Comparison of ENCODE assay signal across 28 cellular contexts in genomic region chr2:201810592-201810991, GRCh38. TPM values are rescaled to one million over a fixed set of nuclear protein-coding genes. Genes with fewer than 3 reads are reported as not detected.
"Had no signal": no experiment of that assay in that cellular context is flagged by ENCODE, and none has a peak within 500 bp of the region (broad histone marks: within the 10 kb centered on the region; RNA-seq: fewer than 3 reads in every experiment).

No MANE protein-coding gene starts in this region.

- H3K9me3 ChIP-seq: colonic mucosa, esophagus muscularis mucosa, esophagus squamous epithelium, gastrocnemius medialis, gastroesophageal sphincter, heart left ventricle, heart right ventricle had no signal

- H3K27ac ChIP-seq: colonic mucosa, coronary artery, dorsolateral prefrontal cortex, epithelial cell of prostate, esophagus muscularis mucosa, esophagus squamous epithelium, foreskin keratinocyte, gastrocnemius medialis, gastroesophageal sphincter, heart left ventricle, heart right ventricle had no signal

- H3K4me3 ChIP-seq: colonic mucosa, coronary artery, dorsolateral prefrontal cortex, esophagus muscularis mucosa, esophagus squamous epithelium, gastrocnemius medialis, gastroesophageal sphincter, heart left ventricle, heart right ventricle had no signal

- H3K36me3 ChIP-seq: colonic mucosa, esophagus muscularis mucosa, esophagus squamous epithelium, gastrocnemius medialis, gastroesophageal sphincter, heart left ventricle, heart right ventricle had no signal

- ATAC-seq: effector memory CD8-positive, alpha-beta T cell; esophagus mucosa; foreskin keratinocyte; gastrocnemius medialis; gastroesophageal sphincter; heart left ventricle; heart right ventricle had no signal

- DNase-seq: colonic mucosa; cortex of kidney; dermis blood vessel endothelial cell; dorsolateral prefrontal cortex; effector CD4-positive, alpha-beta T cell; effector CD8-positive, alpha-beta T cell; effector memory CD4-positive, alpha-beta T cell; effector memory CD8-positive, alpha-beta T cell; endodermal cell; erythroblast; esophagus squamous epithelium; foreskin fibroblast; foreskin keratinocyte; foreskin melanocyte; gastrocnemius medialis; glutamatergic neuron; head of caudate nucleus; heart left ventricle; heart right ventricle had no signal

- H3K4me1 ChIP-seq: colonic mucosa, esophagus squamous epithelium, foreskin keratinocyte had no signal

- H3K27me3 ChIP-seq: colonic mucosa, foreskin keratinocyte, gastrocnemius medialis, gastroesophageal sphincter, heart left ventricle had no signal

- FAIRE-seq: colon, endometrium, endothelial cell of umbilical vein had no signal

RNA-seq across cellular contexts. Expression of gene CDK15, which starts 4.3 kb away (rescaled TPM):
- total RNA-seq: dermis blood vessel endothelial cell, dermis microvascular lymphatic vessel endothelial cell, endothelial cell of umbilical vein had no signal
- polyA plus RNA-seq: endothelial cell of umbilical vein had no signal
